ENCODE assay signal across 1 cellular context in genomic region chr21:14878971-14879370, GRCh38.
TF ChIP-seq lines count a peak whose summit lies in the region.

No MANE protein-coding gene starts in this region.

TF ChIP-seq in HepG2, 621 proteins besides CTCF, POLR2A, EP300 and RAD21 (continued from another document and continues in another):
- TF ChIP-seq ZNF737 (CRISPR knock-in tag; IDR thresholded peaks at IDR 0.05; ENCODE audit: borderline replicate concordance), result no peak
- no peak for TF ChIP-seq ATRX (CRISPR knock-in tag; IDR thresholded peaks at IDR 0.05; ENCODE audit: borderline replicate concordance)
- TF ChIP-seq CHD2 (IDR thresholded peaks at IDR 0.05; ENCODE audit: low read depth, low read length), result no peak
- no peak for TF ChIP-seq NR1H2 (CRISPR knock-in tag; IDR thresholded peaks at IDR 0.05; ENCODE audit: borderline replicate concordance, low read depth)
- no peak for TF ChIP-seq XBP1 (CRISPR knock-in tag; IDR thresholded peaks at IDR 0.05)
- TF ChIP-seq MED1 (CRISPR knock-in tag; IDR thresholded peaks at IDR 0.05), result peak; percentile 87
- no peak for TF ChIP-seq PAX8 (CRISPR knock-in tag; IDR thresholded peaks at IDR 0.05; ENCODE audit: borderline replicate concordance)
- no peak for TF ChIP-seq PTBP1 (IDR thresholded peaks at IDR 0.05; ENCODE audit: low read depth, low read length, poor library complexity, severe bottlenecking)
- TF ChIP-seq ZNF253 (CRISPR knock-in tag; IDR thresholded peaks at IDR 0.05; ENCODE audit: borderline replicate concordance), result no peak
- TF ChIP-seq ZNF749 (CRISPR knock-in tag; IDR thresholded peaks at IDR 0.05; ENCODE audit: borderline replicate concordance), result no peak
- TF ChIP-seq ZNF292 (CRISPR knock-in tag; IDR thresholded peaks at IDR 0.05; ENCODE audit: borderline replicate concordance, low read depth), result no peak
- TF ChIP-seq MLX (CRISPR knock-in tag; IDR thresholded peaks at IDR 0.05), result peak; percentile 89; the same call in 1 of the 2 replicates
- TF ChIP-seq SIN3A (IDR thresholded peaks at IDR 0.05; ENCODE audit: borderline replicate concordance, low read depth, low read length), result no peak
- peak; percentile 78 for TF ChIP-seq TCF7 (IDR thresholded peaks at IDR 0.05; ENCODE audit: low read depth)
- no peak for TF ChIP-seq ZSCAN12 (CRISPR knock-in tag; IDR thresholded peaks at IDR 0.05)
- no peak for TF ChIP-seq STAG1 (CRISPR knock-in tag; IDR thresholded peaks at IDR 0.05)
- TF ChIP-seq GZF1 (CRISPR knock-in tag; IDR thresholded peaks at IDR 0.05), result no peak
- peak; percentile 32; the same call in 1 of the 2 replicates for TF ChIP-seq NR2C2 (CRISPR knock-in tag; IDR thresholded peaks at IDR 0.05; ENCODE audit: borderline replicate concordance)
- no peak for TF ChIP-seq ZNF75D (CRISPR knock-in tag; IDR thresholded peaks at IDR 0.05; ENCODE audit: borderline replicate concordance)
- no peak for TF ChIP-seq NFKB2 (CRISPR knock-in tag; IDR thresholded peaks at IDR 0.05; ENCODE audit: borderline replicate concordance)
- TF ChIP-seq FOXM1 (CRISPR knock-in tag; IDR thresholded peaks at IDR 0.05), result no peak
- no peak for TF ChIP-seq SATB2 (CRISPR knock-in tag; IDR thresholded peaks at IDR 0.05)
- TF ChIP-seq ZNF724P (CRISPR knock-in tag; IDR thresholded peaks at IDR 0.05; ENCODE audit: borderline replicate concordance), result no peak
- TF ChIP-seq PRDM15 (CRISPR knock-in tag; IDR thresholded peaks at IDR 0.05), result no peak
- no peak for TF ChIP-seq RFX3 (CRISPR knock-in tag; IDR thresholded peaks at IDR 0.05)
- TF ChIP-seq NR2F1 (CRISPR knock-in tag; IDR thresholded peaks at IDR 0.05), result peak; percentile 66 to 73
- TF ChIP-seq ZNF879 (CRISPR knock-in tag; IDR thresholded peaks at IDR 0.05), result no peak
- peak; percentile 74 for TF ChIP-seq FOXP4 (CRISPR knock-in tag; IDR thresholded peaks at IDR 0.05)
- TF ChIP-seq JARID2 (CRISPR knock-in tag; IDR thresholded peaks at IDR 0.05; ENCODE audit: insufficient replicate concordance), result no peak
- TF ChIP-seq HNRNPLL (IDR thresholded peaks at IDR 0.05; ENCODE audit: low read depth, low read length, poor library complexity, severe bottlenecking), result no peak
- no peak for TF ChIP-seq HMGA1 (CRISPR knock-in tag; conservative IDR thresholded peaks at IDR 0.05)
- TF ChIP-seq TFE3 (CRISPR knock-in tag; IDR thresholded peaks at IDR 0.05), result peak; percentile 98
- no peak for TF ChIP-seq KDM4B (CRISPR knock-in tag; IDR thresholded peaks at IDR 0.05)
- TF ChIP-seq GLI4 (CRISPR knock-in tag; IDR thresholded peaks at IDR 0.05; ENCODE audit: borderline replicate concordance), result no peak
- TF ChIP-seq ZBTB46 (CRISPR knock-in tag; IDR thresholded peaks at IDR 0.05; ENCODE audit: borderline replicate concordance), result no peak
- no peak for TF ChIP-seq ATF6 (CRISPR knock-in tag; conservative IDR thresholded peaks at IDR 0.05)
- no peak for TF ChIP-seq ZNF710 (CRISPR knock-in tag; IDR thresholded peaks at IDR 0.05; ENCODE audit: borderline replicate concordance)
- TF ChIP-seq ZFP62 (CRISPR knock-in tag; IDR thresholded peaks at IDR 0.05), result no peak
- TF ChIP-seq BCL3 (CRISPR knock-in tag; IDR thresholded peaks at IDR 0.05), result no peak
- no peak for TF ChIP-seq PBX2 (CRISPR knock-in tag; IDR thresholded peaks at IDR 0.05)
- no peak for TF ChIP-seq ZNF180 (CRISPR knock-in tag; IDR thresholded peaks at IDR 0.05; ENCODE audit: borderline replicate concordance, low read depth)
- no peak for TF ChIP-seq ZNF430 (CRISPR knock-in tag; IDR thresholded peaks at IDR 0.05)
- TF ChIP-seq HBP1 (CRISPR knock-in tag; IDR thresholded peaks at IDR 0.05; ENCODE audit: low read depth), result 0 out of 2 replicates have a peak, but pooled peaks have one; percentile 44
- peak; percentile 95 for TF ChIP-seq HMG20A (CRISPR knock-in tag; IDR thresholded peaks at IDR 0.05; ENCODE audit: borderline replicate concordance)
- peak; percentile 88 for TF ChIP-seq NR2F6 (IDR thresholded peaks at IDR 0.05)
- peak; percentile 85 for TF ChIP-seq NR2F6 (CRISPR knock-in tag; IDR thresholded peaks at IDR 0.05)
